In genomic region chr14:96268426-96269358, GRCh38 we compare ENCODE assay signal across 11 cellular contexts. TPM values are rescaled to one million over a fixed set of nuclear protein-coding genes. Genes with fewer than 3 reads are reported as not detected.
A peak's percentile ranks its signal among the peaks of the same experiment; 100 is the strongest.
DNase-seq lines count a peak whose midpoint lies in the region; ATAC-seq and TF ChIP-seq lines count a peak whose summit lies in the region.
"Had no signal": no experiment of that assay in that cellular context is flagged by ENCODE, and none has a peak within 500 bp of the region (broad histone marks: within the 10 kb centered on the region; RNA-seq: fewer than 3 reads in every experiment).

No MANE protein-coding gene starts in this region.

- no peak for TF ChIP-seq POLR2A in stomach (IDR thresholded peaks at IDR 0.05)

- H4K20me1 ChIP-seq in GM23338 (replicated peaks; ENCODE audit: insufficient read depth): no peaks in the 10 kb centered on the region

- no peak overlapping the region; the same call in 1 of the 2 replicates for H2AFZ ChIP-seq in GM23338

- no peak overlapping the region for H3K9ac ChIP-seq in adipocyte (ENCODE audit: low read length)

- H3K27ac Mint-ChIP-seq in GM23338 (peak overlapping the region; percentile 31; the same call in 1 of the 2 replicates), WTC11 (no peak overlapping the region)

- intact Hi-C loops in stomach (cut with DNase I; ENCODE audit: low total_unique reads): no loop called here

- H3K27me3 ChIP-seq in GM23338 (ENCODE audit: insufficient read depth): no peaks in the 10 kb centered on the region
- no peaks in the 10 kb centered on the region for H3K27me3 ChIP-seq in adipocyte (replicated peaks; ENCODE audit: control insufficient read depth, insufficient read depth, low read length)
- H3K27me3 ChIP-seq in stomach: no peaks in the 10 kb centered on the region

- CTCF ChIA-PET in WTC11 (lab: Charles Lee): interaction anchor here (1.1 kb wide), 1 partner anchor 168 kb away, joined by 4 read pairs; no protein-coding TSS in a partner anchor

- DNase-seq in GM23338 (ENCODE audit: low spot score) (no peak), adipocyte (ENCODE audit: low read depth) (peak; percentile 97), iris pigment epithelial cell (ENCODE audit: low read depth) (peak; percentile 98), stomach (no peak), WTC11 (ENCODE audit: low spot score) (no peak)
- DNase-seq: activated CD4-positive, alpha-beta T cell treated with anti-CD3 and anti-CD28 coated beads, Interleukin-2, amount 50 U/mL, for 4 hours; effector memory CD4-positive, alpha-beta T cell; spleen had no signal

- no peaks in the 10 kb centered on the region for H3F3A ChIP-seq in GM23338 (replicated peaks; ENCODE audit: low read depth)

- H3K79me2 ChIP-seq in GM23338 (replicated peaks; ENCODE audit: insufficient read depth): no peaks in the 10 kb centered on the region

- no peak overlapping the region for H3K4me3 Mint-ChIP-seq in GM23338
- H3K4me3 Mint-ChIP-seq in WTC11: no peak overlapping the region

- H3K4me3 ChIP-seq in GM23338 (no peak overlapping the region), adipocyte (ENCODE audit: low read length) (no peak overlapping the region), stomach (no peak overlapping the region)
- H3K4me3 ChIP-seq: spleen had no signal

- peaks cover 3% of the 10 kb centered on the region; the same call in 1 of the 2 replicates for H3K9me2 ChIP-seq in GM23338 (ENCODE audit: insufficient read depth)

- no peak overlapping the region for H3K4me2 ChIP-seq in GM23338

- peaks cover 16% of the 10 kb centered on the region for H3K27me3 Mint-ChIP-seq in GM23338 (ENCODE audit: insufficient read depth, low read depth, poor library complexity)
- no peaks in the 10 kb centered on the region for H3K27me3 Mint-ChIP-seq in WTC11 (ENCODE audit: low read depth)

- peaks cover 10% of the 10 kb centered on the region; the same call in 2 of the 3 replicates for H3K36me3 Mint-ChIP-seq in GM23338 (ENCODE audit: low read depth)
- peaks cover 10% of the 10 kb centered on the region for H3K36me3 Mint-ChIP-seq in WTC11

- POLR2A ChIA-PET in WTC11 (lab: Charles Lee): no interaction called here

- ATAC-seq in GM23338 (no peak), HG02759 (IDR thresholded peaks at IDR 0.05; ENCODE audit: unreplicated experiment) (no peak), HG03521 (IDR thresholded peaks at IDR 0.05; ENCODE audit: unreplicated experiment) (no peak), HG02938 (IDR thresholded peaks at IDR 0.05; ENCODE audit: unreplicated experiment) (no peak), WTC11 (no peak)

- H3K4me1 Mint-ChIP-seq in GM23338 (no peaks in the 10 kb centered on the region), WTC11 (no peaks in the 10 kb centered on the region)

- H3K4me1 ChIP-seq in GM23338 (ENCODE audit: insufficient read depth) (no peaks in the 10 kb centered on the region), adipocyte (ENCODE audit: control insufficient read depth, insufficient read depth, low read length) (peaks cover 28% of the 10 kb centered on the region), stomach (peaks cover 0 to 23% (median 9%) of the 10 kb centered on the region in 4 donors)
- H3K4me1 ChIP-seq: spleen had no signal

- H3K9me3 ChIP-seq in adipocyte (ENCODE audit: control insufficient read depth, low read length) (peaks cover 5% of the 10 kb centered on the region), stomach (peaks cover 0 to 18% (median 6%) of the 10 kb centered on the region in 4 donors)

- H3K27ac ChIP-seq in GM23338 (ENCODE audit: low read depth) (no peak overlapping the region), stomach (peak overlapping the region in 4 of 5 donors; percentile 44 to 82 (median 70))
- H3K27ac ChIP-seq: spleen had no signal

- no peak for TF ChIP-seq CTCF in GM23338 (conservative IDR thresholded peaks at IDR 0.05; ENCODE audit: low read depth in 2 of 2)
- no peak for TF ChIP-seq CTCF in stomach (IDR thresholded peaks at IDR 0.05)
- no peak for TF ChIP-seq CTCF in WTC11 (IDR thresholded peaks at IDR 0.05)

- H3K9me3 Mint-ChIP-seq in GM23338: peaks cover 25% of the 10 kb centered on the region
- H3K9me3 Mint-ChIP-seq in WTC11: peaks cover 21% of the 10 kb centered on the region

- peak; percentile 61 for TF ChIP-seq EP300 in stomach (IDR thresholded peaks at IDR 0.05)

- WGBS in stomach, 5 donors: 60 to 67% (median 64%) methylated on average over 21 to 22 of the region's 22 CpGs

- H3K36me3 ChIP-seq in GM23338 (ENCODE audit: insufficient read depth) (no peaks in the 10 kb centered on the region), adipocyte (ENCODE audit: control insufficient read depth, insufficient read depth, low read length, severe bottlenecking) (no peaks in the 10 kb centered on the region), stomach (no peaks in the 10 kb centered on the region)
- H3K36me3 ChIP-seq: spleen had no signal

TF ChIP-seq in GM23338, 12 proteins besides CTCF, POLR2A, EP300 and RAD21 (continues in another document):
- TF ChIP-seq REST (IDR thresholded peaks at IDR 0.05; ENCODE audit: unreplicated experiment): no peak
- TF ChIP-seq CREB1 (CRISPR knock-in tag; IDR thresholded peaks at IDR 0.05; ENCODE audit: low read depth): no peak
- TF ChIP-seq NANOG (IDR thresholded peaks at IDR 0.05; ENCODE audit: borderline replicate concordance): no peak
- no peak for TF ChIP-seq EZH2 (IDR thresholded peaks at IDR 0.05; ENCODE audit: low read depth, unreplicated experiment)
- no peak for TF ChIP-seq POLR2AphosphoS5 (IDR thresholded peaks at IDR 0.05; ENCODE audit: low read depth)
- TF ChIP-seq EZH2phosphoT487 (IDR thresholded peaks at IDR 0.05; ENCODE audit: unreplicated experiment): no peak
- no peak for TF ChIP-seq ZNF114 (CRISPR knock-in tag; IDR thresholded peaks at IDR 0.05)

TF ChIP-seq in WTC11, 78 proteins besides CTCF, POLR2A, EP300 and RAD21:
- TF ChIP-seq TEAD1 (CRISPR knock-in tag; IDR thresholded peaks at IDR 0.05): no peak
- no peak for TF ChIP-seq NR1H2 (CRISPR knock-in tag; IDR thresholded peaks at IDR 0.05)
- no peak for TF ChIP-seq NFE2L1 (CRISPR knock-in tag; IDR thresholded peaks at IDR 0.05)
- no peak for TF ChIP-seq NR3C1 (CRISPR knock-in tag; conservative IDR thresholded peaks at IDR 0.05; ENCODE audit: low read depth)
- TF ChIP-seq NFYB (CRISPR knock-in tag; conservative IDR thresholded peaks at IDR 0.05; ENCODE audit: low read depth): no peak
- no peak for TF ChIP-seq MYBL2 (CRISPR knock-in tag; IDR thresholded peaks at IDR 0.05)
- no peak for TF ChIP-seq RORB (CRISPR knock-in tag; IDR thresholded peaks at IDR 0.05)
- no peak for TF ChIP-seq CREM (CRISPR knock-in tag; IDR thresholded peaks at IDR 0.05)
- TF ChIP-seq ZNF232 (CRISPR knock-in tag; IDR thresholded peaks at IDR 0.05): no peak
- TF ChIP-seq GTF2I (CRISPR knock-in tag; conservative IDR thresholded peaks at IDR 0.05): no peak
- no peak for TF ChIP-seq ZNF425 (CRISPR knock-in tag; conservative IDR thresholded peaks at IDR 0.05)

RNA-seq across cellular contexts. Expression of gene BDKRB1, which starts 12.7 kb away (rescaled TPM):
- total RNA-seq in GM23338 (2014; rRNA removed; shearing (Covaris generic)): not detected in 2 replicates
- polyA plus RNA-seq in GM23338 (2016; fragmentation: Nextera tagmentation; extraction: Ambion mirVana) (not detected in 2 replicates), stomach (1 to 10 TPM; 1.2 to 7.1 (median 4.2) TPM)
- total RNA-seq in stomach (1 to 10 TPM in 1 of 5 donors, under 1 TPM in 1, not detected in 3; 0.92 to 4.2 TPM), WTC11 (2021) (0.11 to 0.27 TPM in 2 of 3 replicates, not detected in the other)
- total RNA-seq: spleen had no signal

Comparison
In these comparisons a context has a peak if more than half of its experiments do, and no peak if none do; other contexts are left out.
1. DNase-seq: peak in adipocyte (single experiment) and iris pigment epithelial cell (single experiment); none in GM23338 (single experiment), stomach (single experiment) and WTC11 (single experiment).